ENCODE assay signal across 8 cellular contexts in the genomic region with DNA sequence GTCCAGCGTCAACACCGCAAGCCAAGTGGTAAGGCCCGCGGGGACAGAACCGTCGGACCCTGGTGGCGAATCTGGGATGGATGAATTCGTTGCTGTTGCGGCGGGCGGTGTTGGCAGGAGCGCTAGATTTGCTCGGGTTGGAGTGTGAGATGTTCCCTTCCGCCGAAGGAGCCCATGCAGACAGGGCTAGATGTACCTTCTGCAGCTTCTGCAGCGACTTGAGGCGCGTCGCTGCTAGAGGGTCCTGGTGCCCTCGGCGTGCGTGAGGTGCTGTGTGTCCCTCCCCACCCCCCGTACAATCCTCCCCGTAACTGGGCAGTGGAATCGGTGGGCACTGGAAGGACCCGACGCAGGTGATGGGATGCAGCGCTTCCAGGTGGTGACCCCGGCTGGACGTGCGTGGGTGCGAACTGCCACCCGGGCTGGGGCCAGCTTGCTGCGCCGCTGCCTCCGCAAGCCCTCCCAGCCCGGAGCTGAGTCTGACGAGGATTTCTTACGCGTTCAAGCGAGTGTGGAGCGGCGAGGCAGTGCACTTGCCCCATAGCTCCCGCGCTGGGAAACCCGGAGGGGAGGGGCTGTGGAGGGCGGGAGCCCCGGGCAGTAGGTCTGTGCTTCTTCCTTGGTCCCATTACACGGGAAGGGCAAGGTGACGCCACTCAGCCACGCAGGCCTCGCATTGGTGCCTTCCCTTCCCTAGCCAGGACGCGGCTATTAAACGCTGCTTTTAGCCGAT. TPM values are rescaled to one million over a fixed set of nuclear protein-coding genes. Genes with fewer than 3 reads are reported as not detected.
DNase-seq lines count a peak whose midpoint lies in the region; ATAC-seq lines count a peak whose summit lies in the region.

No MANE protein-coding gene starts in this region.

- ATAC-seq in left ventricle myocardium superior (peak; percentile 62), sciatic nerve (peak; percentile 76), HG03457 (IDR thresholded peaks at IDR 0.05; ENCODE audit: unreplicated experiment) (no peak), GM21526 (IDR thresholded peaks at IDR 0.05; ENCODE audit: low FRiP score, unreplicated experiment) (no peak)

- H3K27me3 Mint-ChIP-seq in activated naive CD4-positive, alpha-beta T cell treated with anti-CD3 and anti-CD28 coated beads for 36 hours (ENCODE audit: low read depth): peaks cover 4% of the 10 kb centered on the region

- CTCF ChIA-PET in activated naive CD4-positive, alpha-beta T cell treated with anti-CD3 and anti-CD28 coated beads for 36 hours (lab: Charles Lee): interaction anchor here (0.9 to 3.6 kb wide), 10 partner anchors 11 to 261 kb away, joined by 3 to 16 read pairs (median 4); no protein-coding TSS in a partner anchor

- H3K27ac Mint-ChIP-seq in activated naive CD4-positive, alpha-beta T cell treated with anti-CD3 and anti-CD28 coated beads for 36 hours: no peak overlapping the region

- intact Hi-C loops in activated naive CD4-positive, alpha-beta T cell treated with anti-CD3 and anti-CD28 coated beads for 36 hours (cut with micrococcal nuclease): loop anchor here (1.0 kb wide), 1 partner anchor 30 kb away; no protein-coding TSS in a partner anchor
- intact Hi-C loops in left ventricle myocardium superior (cut with micrococcal nuclease): no loop called here
- intact Hi-C loops in sciatic nerve (cut with DNase I): no loop called here

- H3K36me3 Mint-ChIP-seq in activated naive CD4-positive, alpha-beta T cell treated with anti-CD3 and anti-CD28 coated beads for 36 hours (ENCODE audit: low read depth): no peaks in the 10 kb centered on the region

- peak overlapping the region; percentile 82 for H3K4me3 Mint-ChIP-seq in activated naive CD4-positive, alpha-beta T cell treated with anti-CD3 and anti-CD28 coated beads for 36 hours

- DNase-seq in DMS153 (lab: John Stamatoyannopoulos, UW) (peak; percentile 24), DMS153 treated with DMSO at 0.1 percent for 48 hours (lab: John Stamatoyannopoulos, UW; ENCODE audit: unreplicated experiment) (no peak), left ventricle myocardium superior (peak; percentile 41), sciatic nerve (ENCODE audit: low spot score) (no peak), inferior parietal cortex (ENCODE audit: extremely low spot score) (no peak)
- peak; percentile 76 for DNase-seq in activated naive CD4-positive, alpha-beta T cell treated with anti-CD3 and anti-CD28 coated beads for 36 hours

- peaks cover 4% of the 10 kb centered on the region for H3K4me1 Mint-ChIP-seq in activated naive CD4-positive, alpha-beta T cell treated with anti-CD3 and anti-CD28 coated beads for 36 hours (ENCODE audit: low read depth)

- H3K9me3 Mint-ChIP-seq in activated naive CD4-positive, alpha-beta T cell treated with anti-CD3 and anti-CD28 coated beads for 36 hours: no peaks in the 10 kb centered on the region

RNA-seq across cellular contexts. Expression of gene CHRNA1, which starts 34.3 kb away (rescaled TPM):
- not detected for total RNA-seq in activated naive CD4-positive, alpha-beta T cell treated with anti-CD3 and anti-CD28 coated beads for 36 hours
- total RNA-seq in left ventricle myocardium superior: not detected
- total RNA-seq in sciatic nerve: 0.31 TPM

Comparison
In these comparisons a context has a peak if more than half of its experiments do, and no peak if none do; other contexts are left out.
1. DNase-seq: peak in DMS153 (single experiment), activated naive CD4-positive, alpha-beta T cell treated with anti-CD3 and anti-CD28 coated beads for 36 hours (single experiment) and left ventricle myocardium superior (single experiment); none in DMS153 treated with DMSO at 0.1 percent for 48 hours (single experiment), sciatic nerve (single experiment) and inferior parietal cortex (single experiment).
2. ATAC-seq: peak in left ventricle myocardium superior (single experiment) and sciatic nerve (single experiment); none in HG03457 (single experiment) and GM21526 (single experiment).